In genomic region chr12:120598674-120599463, GRCh38 we compare ENCODE assay signal across 11 cellular contexts. TPM values are rescaled to one million over a fixed set of nuclear protein-coding genes. Genes with fewer than 3 reads are reported as not detected.
DNase-seq lines count a peak whose midpoint lies in the region; ATAC-seq and TF ChIP-seq lines count a peak whose summit lies in the region.
"Had no signal": no experiment of that assay in that cellular context is flagged by ENCODE, and none has a peak within 500 bp of the region (broad histone marks: within the 10 kb centered on the region; RNA-seq: fewer than 3 reads in every experiment).

No MANE protein-coding gene starts in this region.

- no peak overlapping the region for H3K4ac ChIP-seq in IMR-90 (ENCODE audit: low read depth, low read length)

- no peaks in the 10 kb centered on the region for H3K9me1 ChIP-seq in IMR-90 (ENCODE audit: insufficient read depth, low read length)

- H4K5ac ChIP-seq in IMR-90 (ENCODE audit: low read depth, low read length), result no peak overlapping the region

- no peaks in the 10 kb centered on the region for H3K36me3 ChIP-seq in IMR-90 (ENCODE audit: control insufficient read depth, insufficient read depth, low read length)
- H3K36me3 ChIP-seq: thoracic aorta had no signal

- no peak overlapping the region for H3K4me3 ChIP-seq in IMR-90 (ENCODE audit: insufficient read depth, low read depth, low read length)
- H3K4me3 ChIP-seq: thoracic aorta had no signal

- H2BK120ac ChIP-seq in IMR-90 (ENCODE audit: low read depth, low read length), result no peak overlapping the region

- TF ChIP-seq POLR2A in IMR-90 (IDR thresholded peaks at IDR 0.05; ENCODE audit: low read depth, low read length), result no peak

- no peak overlapping the region for H4K91ac ChIP-seq in IMR-90 (ENCODE audit: insufficient read depth, low read depth, low read length)

- CTCF ChIA-PET in IMR-90 (lab: Yijun Ruan, JAX), result no interaction called here

- BruUV-seq in IMR-90 (replicated peaks; lab: Mats Ljungman, UMichigan), result no TSS peak

- POLR2A ChIA-PET in IMR-90 (lab: Charles Lee; ENCODE audit: unreplicated experiment), result no interaction called here

- TF ChIP-seq RAD21 in IMR-90 (IDR thresholded peaks at IDR 0.05; ENCODE audit: low read length), result no peak

- H3K18ac ChIP-seq in IMR-90 (ENCODE audit: low read depth, low read length), result no peak overlapping the region

- peak overlapping the region; percentile 63 for H2AFZ ChIP-seq in IMR-90 (replicated peaks; ENCODE audit: low read length, poor library complexity)

- H3K4me2 ChIP-seq in IMR-90 (ENCODE audit: low read depth, low read length), result no peak overlapping the region

- dilution Hi-C loops in IMR-90 (cut with HindIII; ENCODE audit: low sequenced_read_pairs, unreplicated experiment), result no loop called here

- no peak overlapping the region for H2BK20ac ChIP-seq in IMR-90 (ENCODE audit: low read depth, low read length)

- H4K8ac ChIP-seq in IMR-90 (ENCODE audit: low read depth in 2 of 2, low read length in 2 of 2), result no peak overlapping the region

- intact Hi-C loops in IMR-90 (cut with micrococcal nuclease) (no loop called here), left colon (cut with DNase I, micrococcal nuclease) (no loop called here)

- no peak overlapping the region for H3K23ac ChIP-seq in IMR-90 (ENCODE audit: low read depth, low read length)

- no peak overlapping the region for H3K9ac ChIP-seq in IMR-90 (ENCODE audit: low read depth, low read length)

- H3K27me3 ChIP-seq in IMR-90 (ENCODE audit: control insufficient read depth, insufficient read depth, low read length), result peaks cover 31% of the 10 kb centered on the region

- no peak overlapping the region for H2AK9ac ChIP-seq in IMR-90 (replicated peaks; ENCODE audit: low read depth, low read length, poor library complexity)

- no peak overlapping the region for H2AK5ac ChIP-seq in IMR-90 (ENCODE audit: low read depth, low read length)

- WGBS in IMR-90 (ENCODE audit: extremely low coverage in 2 of 2, insufficient read length in 1 of 2), 2 experiments, result 30% methylated on average over 2 of the region's 13 CpGs; no CpG with 5 or more reads in 1 of the 2 experiments

- H3K27ac ChIP-seq in IMR-90 (ENCODE audit: insufficient read depth, low read length), result no peak overlapping the region
- H3K27ac ChIP-seq: thoracic aorta had no signal

- in situ Hi-C loops in IMR-90 (cut with MboI; ENCODE audit: low sequenced_read_pairs), result no loop called here

- no peaks in the 10 kb centered on the region for H3K79me1 ChIP-seq in IMR-90 (ENCODE audit: low read depth in 1 of 2, low read length in 2 of 2)

- no peak for TF ChIP-seq CTCF in IMR-90 (conservative IDR thresholded peaks at IDR 0.05; ENCODE audit: low read depth, low read length)

- H3K56ac ChIP-seq in IMR-90 (ENCODE audit: extremely low read depth, insufficient read depth, low read length), result no peak overlapping the region

- H3K4me1 ChIP-seq in IMR-90 (ENCODE audit: control insufficient read depth, insufficient read depth, low read length), result no peaks in the 10 kb centered on the region; the same call in 1 of the 2 replicates

- H3K9me3 ChIP-seq in IMR-90 (ENCODE audit: control insufficient read depth, insufficient read depth, low read length), result no peaks in the 10 kb centered on the region
- H3K9me3 ChIP-seq: thoracic aorta had no signal

- H2BK15ac ChIP-seq in IMR-90 (ENCODE audit: low read depth, low read length), result no peak overlapping the region

- ATAC-seq in IMR-90 (ENCODE audit: low read depth) (peak; percentile 70), left colon (peak; percentile 83), GM21717 (IDR thresholded peaks at IDR 0.05; ENCODE audit: unreplicated experiment) (no peak)
- ATAC-seq: CD8-positive, alpha-beta T cell had no signal

- H3K14ac ChIP-seq in IMR-90 (replicated peaks; ENCODE audit: low read depth, low read length), result no peak overlapping the region

- no peak overlapping the region for H2BK5ac ChIP-seq in IMR-90 (ENCODE audit: low read depth, low read length, poor library complexity, severe bottlenecking)

- peak; percentile 79 for DNase-seq in AG20443 (ENCODE audit: low spot score)
- DNase-seq in IMR-90, result peak; percentile 26
- peak; percentile 63 for DNase-seq in astrocyte of the hippocampus (ENCODE audit: low read depth, low spot score)
- no peak for DNase-seq in left colon
- DNase-seq in NCI-H1417 (lab: John Stamatoyannopoulos, UW), result no peak
- no peak for DNase-seq in stimulated activated CD4-positive, alpha-beta T cell treated with anti-CD3 and anti-CD28 coated beads, Interleukin-4, amount 100 ng/mL, for 4 hours
- no peak for DNase-seq in effector CD8-positive, alpha-beta T cell (lab: John Stamatoyannopoulos, UW)
- DNase-seq: CD8-positive, alpha-beta T cell; NCI-H446 had no signal

- no peaks in the 10 kb centered on the region for H4K20me1 ChIP-seq in IMR-90 (ENCODE audit: insufficient read depth, low read length)

TF ChIP-seq in IMR-90, 13 proteins besides CTCF, POLR2A, EP300 and RAD21:
- TF ChIP-seq RFX5 (IDR thresholded peaks at IDR 0.05; ENCODE audit: low read depth, low read length) (no peak), USF2 (IDR thresholded peaks at IDR 0.05; ENCODE audit: low read depth, low read length) (peak; percentile 61)

RNA-seq across cellular contexts. Expression of gene POP5, which starts 17.7 kb away (rescaled TPM):
- total RNA-seq in IMR-90 (2012; rRNA removed) (66.1 and 69.5 TPM in 2 replicates), left colon (10 to 100 TPM; 28.5 to 34.5 TPM)
- 81.5 and 99.4 TPM in 2 replicates for polyA plus RNA-seq in IMR-90 (2012; rRNA removed)
- 51.2 and 60.7 TPM in 2 replicates for polyA plus RNA-seq in IMR-90 (2012; cell fraction: cytosol; rRNA removed)
- 39.0 and 91.4 TPM in 2 replicates for polyA plus RNA-seq in IMR-90 (2012; cell fraction: nucleus; rRNA removed; ENCODE audit: low replicate concordance)

RNA-seq across cellular contexts. Expression of gene CABP1, which starts 41.6 kb away (rescaled TPM):
- 0.54 and 0.83 TPM in 2 replicates for total RNA-seq in IMR-90 (2012; rRNA removed)
- polyA plus RNA-seq in IMR-90 (2012; rRNA removed), result 0.20 and 1.1 TPM in 2 replicates
- polyA plus RNA-seq in IMR-90 (2012; cell fraction: cytosol; rRNA removed), result 0.87 and 0.98 TPM in 2 replicates
- 0.61 and 1.3 TPM in 2 replicates for polyA plus RNA-seq in IMR-90 (2012; cell fraction: nucleus; rRNA removed; ENCODE audit: low replicate concordance)
- total RNA-seq in left colon, result 1 to 10 TPM; 1.2 to 2.5 TPM
- total RNA-seq: CD8-positive, alpha-beta T cell had no signal

Comparison
In these comparisons a context has a peak if more than half of its experiments do, and no peak if none do; other contexts are left out.
1. DNase-seq: peak in AG20443 (single experiment), IMR-90 (single experiment) and astrocyte of the hippocampus (single experiment); none in left colon (0 of 2), NCI-H1417 (0 of 3), stimulated activated CD4-positive, alpha-beta T cell treated with anti-CD3 and anti-CD28 coated beads, Interleukin-4, amount 100 ng/mL, for 4 hours (0 of 2) and effector CD8-positive, alpha-beta T cell (single experiment).